8 cellular contexts compared by ENCODE assay signal in genomic region chr16:22585431-22585830, GRCh38.
DNase-seq lines count a peak whose midpoint lies in the region; TF ChIP-seq lines count a peak whose summit lies in the region.
"Not testable (repeated sequence)": the region's sequence is repeated elsewhere in the genome, so short reads cannot be mapped to it uniquely, and the experiment has no call there.

No MANE protein-coding gene starts in this region.

- not testable (repeated sequence) for TF ChIP-seq CTCF in AG10803 (conservative IDR thresholded peaks at IDR 0.05; ENCODE audit: low read length); astrocyte of the spinal cord (IDR thresholded peaks at IDR 0.05; ENCODE audit: low read depth, low read length)

- DNase-seq in AG10803 (ENCODE audit: low read depth) (peak; percentile 43), H4 (ENCODE audit: low spot score) (peak; percentile 66), LoVo (ENCODE audit: low spot score) (peak; percentile 17), RPMI7951 (ENCODE audit: low read depth) (peak; percentile 73), astrocyte of the spinal cord (ENCODE audit: low read depth, low spot score) (peak; percentile 36), epithelial cell of prostate (ENCODE audit: low read depth, low spot score) (peak; percentile 58), glomerular endothelial cell (ENCODE audit: extremely low read depth, low read depth, low spot score) (peak; percentile 7), skeletal muscle cell (ENCODE audit: low read depth) (peak; percentile 42)

- H3K27ac ChIP-seq in epithelial cell of prostate = peak overlapping the region; percentile 28

- in situ Hi-C loops in astrocyte of the spinal cord (cut with HindIII; ENCODE audit: low sequenced_read_pairs) = not testable (repeated sequence)

- H3K4me3 ChIP-seq in AG10803 (ENCODE audit: low read length); astrocyte of the spinal cord (ENCODE audit: low read depth, low read length); skeletal muscle cell (ENCODE audit: low read depth, low read length): not testable (repeated sequence)

Comparison
In these comparisons a context has a peak if more than half of its experiments do, and no peak if none do; other contexts are left out.
1. DNase-seq: peak in every context shown above with its lines; median percentile 73 in RPMI7951; 66 in H4; 58 in epithelial cell of prostate; 43 in AG10803; 42 in skeletal muscle cell; 36 in astrocyte of the spinal cord; 17 in LoVo; 7 in glomerular endothelial cell.